Comparison of ENCODE assay signal across 22 cellular contexts in the genomic region with DNA sequence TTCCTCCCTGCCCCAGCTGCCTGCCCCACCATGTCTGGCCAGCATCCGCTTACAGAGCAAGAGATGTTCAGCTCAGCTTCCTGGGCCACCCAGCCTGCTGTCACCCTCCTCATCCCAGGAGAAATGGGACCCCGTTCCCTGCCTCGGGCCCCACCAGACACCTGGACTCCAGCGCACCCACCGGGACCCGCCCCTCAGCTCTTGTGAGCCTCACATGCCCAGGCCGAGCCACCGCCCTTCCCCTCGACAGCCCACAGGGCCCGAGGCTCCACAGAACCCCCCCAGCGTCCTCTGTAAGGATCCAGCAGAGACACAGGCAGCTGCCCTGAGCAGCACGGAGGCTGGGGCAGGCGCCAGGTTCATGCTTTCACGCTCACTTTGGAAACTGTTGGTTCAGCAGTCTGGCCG. TPM values are rescaled to one million over a fixed set of nuclear protein-coding genes. Genes with fewer than 3 reads are reported as not detected.
DNase-seq lines count a peak whose midpoint lies in the region; ATAC-seq and TF ChIP-seq lines count a peak whose summit lies in the region.
"Had no signal": no experiment of that assay in that cellular context is flagged by ENCODE, and none has a peak within 500 bp of the region (broad histone marks: within the 10 kb centered on the region; RNA-seq: fewer than 3 reads in every experiment).

No MANE protein-coding gene starts in this region.

- no peak overlapping the region for H3K27ac ChIP-seq in GM23338 (ENCODE audit: low read depth)
- H3K27ac ChIP-seq: GM23248, HL-60, SJCRH30 had no signal

- DNase-seq in NCI-H748 (lab: John Stamatoyannopoulos, UW; ENCODE audit: unreplicated experiment), result peak; percentile 17
- DNase-seq in NCI-H748 treated with DMSO at 0.1 percent for 48 hours (lab: John Stamatoyannopoulos, UW), result no peak
- peak; percentile 96 for DNase-seq in DMS79 treated with DMSO at 0.1 percent for 48 hours (lab: John Stamatoyannopoulos, UW)
- peak; percentile 10 for DNase-seq in left cardiac atrium
- DNase-seq in posterior vena cava (ENCODE audit: low spot score), result peak; percentile 72
- DNase-seq in GM23338 (ENCODE audit: low spot score), result no peak
- no peak for DNase-seq in NCI-H2171 treated with DMSO at 0.1 percent for 48 hours (lab: John Stamatoyannopoulos, UW)
- DNase-seq in activated CD4-positive, alpha-beta T cell treated with anti-CD3 and anti-CD28 coated beads, Interleukin-2, amount 50 U/mL, for 1 hour, result no peak
- DNase-seq: CD4-positive, CD25-positive, alpha-beta regulatory T cell; GM23248; NCI-H1105; NCI-H1930; OCI-M1 had no signal

- H3K27ac Mint-ChIP-seq in GM23338, result no peak overlapping the region
- H3K27ac Mint-ChIP-seq: CD4-positive, CD25-positive, alpha-beta regulatory T cell; IgD-negative memory B cell had no signal

- H3K4me1 ChIP-seq in GM23338 (ENCODE audit: insufficient read depth), result no peaks in the 10 kb centered on the region

- no peak for TF ChIP-seq CTCF in GM23338 (conservative IDR thresholded peaks at IDR 0.05; ENCODE audit: low read depth in 2 of 2)

- no peak overlapping the region for H3K4me2 ChIP-seq in GM23338

- no peak overlapping the region for H3K4me3 ChIP-seq in GM23338
- H3K4me3 ChIP-seq: GM23248, SJCRH30 had no signal

- no peaks in the 10 kb centered on the region for H3K36me3 Mint-ChIP-seq in GM23338 (ENCODE audit: low read depth)
- H3K36me3 Mint-ChIP-seq: CD4-positive, CD25-positive, alpha-beta regulatory T cell had no signal

- no peak overlapping the region for H3K4me3 Mint-ChIP-seq in GM23338
- H3K4me3 Mint-ChIP-seq: CD4-positive, CD25-positive, alpha-beta regulatory T cell; IgD-negative memory B cell had no signal

- H3K9me2 ChIP-seq in GM23338 (ENCODE audit: insufficient read depth), result no peaks in the 10 kb centered on the region

- H2AFZ ChIP-seq in GM23338, result no peak overlapping the region
- H2AFZ ChIP-seq: GM23248 had no signal

- no peaks in the 10 kb centered on the region for H3K9me3 Mint-ChIP-seq in GM23338
- H3K9me3 Mint-ChIP-seq: CD4-positive, CD25-positive, alpha-beta regulatory T cell; IgD-negative memory B cell had no signal

- H3K27me3 Mint-ChIP-seq in GM23338 (ENCODE audit: insufficient read depth, low read depth, poor library complexity), result peaks cover 12% of the 10 kb centered on the region
- H3K27me3 Mint-ChIP-seq: CD4-positive, CD25-positive, alpha-beta regulatory T cell had no signal

- H3K27me3 ChIP-seq in GM23338 (ENCODE audit: insufficient read depth), result no peaks in the 10 kb centered on the region

- ATAC-seq in left cardiac atrium (no peak), GM23338 (no peak)
- ATAC-seq: HCT116 had no signal

- H4K20me1 ChIP-seq in GM23338 (replicated peaks; ENCODE audit: insufficient read depth), result no peaks in the 10 kb centered on the region

- peaks cover 4% of the 10 kb centered on the region; the same call in 1 of the 3 replicates for H3K4me1 Mint-ChIP-seq in GM23338

- intact Hi-C loops in left cardiac atrium (cut with DNase I), result loop anchor here in 1 of 2 donors (5.0 to 10.0 kb wide), 2 partner anchors 424 to 486 kb away; partner anchors contain the start of gene KIF26A
- intact Hi-C loops in posterior vena cava (cut with DNase I), result loop anchor here (5.0 to 10.0 kb wide), 2 partner anchors 424 to 466 kb away; partner anchors contain the start of gene KIF26A (in 1 of the 2)

- H3K36me3 ChIP-seq in GM23338 (ENCODE audit: insufficient read depth), result no peaks in the 10 kb centered on the region
- H3K36me3 ChIP-seq: SJCRH30 had no signal

- no peaks in the 10 kb centered on the region for H3K79me2 ChIP-seq in GM23338 (replicated peaks; ENCODE audit: insufficient read depth)

- no peaks in the 10 kb centered on the region for H3F3A ChIP-seq in GM23338 (replicated peaks; ENCODE audit: low read depth)

TF ChIP-seq in GM23338, 12 proteins besides CTCF, POLR2A, EP300 and RAD21:
- TF ChIP-seq NANOG (IDR thresholded peaks at IDR 0.05; ENCODE audit: borderline replicate concordance), result no peak
- no peak for TF ChIP-seq EZH2 (IDR thresholded peaks at IDR 0.05; ENCODE audit: low read depth, unreplicated experiment)
- no peak for TF ChIP-seq JUNB (IDR thresholded peaks at IDR 0.05; ENCODE audit: unreplicated experiment)
- no peak for TF ChIP-seq ZNF331 (CRISPR knock-in tag; IDR thresholded peaks at IDR 0.05; ENCODE audit: low read depth)
- TF ChIP-seq CREB1 (CRISPR knock-in tag; IDR thresholded peaks at IDR 0.05; ENCODE audit: low read depth), result no peak

RNA-seq across cellular contexts. Expression of gene C14orf180, which starts 18.4 kb away (rescaled TPM):
- total RNA-seq in left cardiac atrium, result 10 to 100 TPM; 26.6 to 66.7 TPM
- total RNA-seq in posterior vena cava, result 1 to 10 TPM; 1.4 to 5.9 TPM
- total RNA-seq in GM23338 (2014; rRNA removed; shearing (Covaris generic)), result not detected in 2 replicates
- not detected in 2 replicates for polyA plus RNA-seq in GM23338 (2016; fragmentation: Nextera tagmentation; extraction: Ambion mirVana)
- total RNA-seq: A673; CD4-positive, CD25-positive, alpha-beta regulatory T cell; G401; GM23248; LHCN-M2; NCI-H460; RPMI7951; SJCRH30 had no signal
- polyA plus RNA-seq: CD4-positive, CD25-positive, alpha-beta regulatory T cell; GM23248; IgD-negative memory B cell had no signal

RNA-seq across cellular contexts. Expression of gene TMEM179, which starts 43.4 kb away (rescaled TPM):
- total RNA-seq in left cardiac atrium (1 to 10 TPM in 1 of 2 donors, under 1 TPM in 1; 0.24 to 1.0 TPM), posterior vena cava (under 1 TPM in 1 of 2 donors, not detected in 1; 0.38 TPM)
- 4.8 and 5.0 TPM in 2 replicates for total RNA-seq in GM23338 (2014; rRNA removed; shearing (Covaris generic))
- polyA plus RNA-seq in GM23338 (2016; fragmentation: Nextera tagmentation; extraction: Ambion mirVana), result 1.0 and 2.2 TPM in 2 replicates
- total RNA-seq: CD4-positive, CD25-positive, alpha-beta regulatory T cell; G401; GM23248; LHCN-M2; RPMI7951; SJCRH30 had no signal
- polyA plus RNA-seq: CD4-positive, CD25-positive, alpha-beta regulatory T cell; GM23248; IgD-negative memory B cell had no signal

Comparison
In these comparisons a context has a peak if more than half of its experiments do, and no peak if none do; other contexts are left out.
1. DNase-seq: peak in NCI-H748 (single experiment), DMS79 treated with DMSO at 0.1 percent for 48 hours (single experiment), left cardiac atrium (single experiment) and posterior vena cava (single experiment); none in NCI-H748 treated with DMSO at 0.1 percent for 48 hours (single experiment), GM23338 (single experiment), NCI-H2171 treated with DMSO at 0.1 percent for 48 hours (single experiment) and activated CD4-positive, alpha-beta T cell treated with anti-CD3 and anti-CD28 coated beads, Interleukin-2, amount 50 U/mL, for 1 hour (single experiment).
2. RNA of gene C14orf180, which starts 18.4 kb away (total RNA-seq): 26.6 to 66.7 TPM in left cardiac atrium; 1.4 to 5.9 TPM in posterior vena cava and not detected in GM23338; every median in the first group is over 4 times any median in the second.